ENCODE assay signal across 8 cellular contexts in the genomic region with DNA sequence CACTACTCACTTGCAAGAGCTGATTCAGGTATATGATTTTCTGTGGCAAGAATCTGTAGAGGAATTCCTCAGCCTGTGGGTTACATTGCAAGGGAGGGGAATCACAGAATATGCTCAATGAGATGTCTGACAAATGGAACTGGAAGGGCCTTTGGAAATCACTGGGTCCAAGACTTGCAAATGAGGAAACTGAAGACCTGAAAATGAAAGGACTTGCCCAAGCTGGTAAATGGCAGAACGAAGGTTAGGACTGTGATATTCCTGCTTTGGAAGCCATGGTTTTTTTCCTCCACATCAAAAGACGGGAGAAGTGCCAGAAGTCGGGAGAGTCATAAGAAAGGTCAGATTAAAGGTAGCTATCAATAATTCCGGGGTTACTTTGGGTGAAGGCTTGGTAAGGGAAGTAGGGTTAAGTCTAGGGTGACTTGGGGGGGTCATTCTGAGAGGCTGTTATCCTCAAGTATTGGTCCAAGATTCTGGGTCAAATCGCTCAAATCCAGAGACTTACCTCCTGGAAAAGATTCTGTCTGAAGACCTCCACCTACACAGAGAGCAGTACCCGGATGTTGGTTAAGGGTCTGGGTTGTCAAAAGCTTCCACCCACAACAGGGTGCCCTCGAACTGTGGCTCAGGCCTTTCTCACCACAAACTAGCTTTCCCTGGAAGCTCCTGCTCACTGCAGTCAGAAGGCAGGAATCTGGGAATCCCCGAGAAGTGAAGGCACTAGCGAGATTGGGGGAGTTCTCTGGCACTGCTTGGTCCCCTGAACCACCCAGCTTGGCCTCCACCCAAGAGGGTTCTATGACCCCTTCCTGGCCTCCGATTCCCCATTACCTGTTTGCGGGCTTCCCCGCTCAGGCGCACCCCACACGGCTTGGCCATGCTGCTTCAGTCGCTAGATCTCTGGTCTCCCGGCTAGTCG. TPM values are rescaled to one million over a fixed set of nuclear protein-coding genes. Genes with fewer than 3 reads are reported as not detected.
A peak's percentile ranks its signal among the peaks of the same experiment; 100 is the strongest.
DNase-seq lines count a peak whose midpoint lies in the region; ATAC-seq and TF ChIP-seq lines count a peak whose summit lies in the region.

A gene with protein sequence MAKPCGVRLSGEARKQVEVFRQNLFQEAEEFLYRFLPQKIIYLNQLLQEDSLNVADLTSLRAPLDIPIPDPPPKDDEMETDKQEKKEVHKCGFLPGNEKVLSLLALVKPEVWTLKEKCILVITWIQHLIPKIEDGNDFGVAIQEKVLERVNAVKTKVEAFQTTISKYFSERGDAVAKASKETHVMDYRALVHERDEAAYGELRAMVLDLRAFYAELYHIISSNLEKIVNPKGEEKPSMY (minus strand): TSS at position 911 of the 922 bp plus-strand sequence. CDS start 29 bp downstream, at position 882.

- peak within 1 kb of the TSS; percentile 100 for H3K4me3 Mint-ChIP-seq in activated T-helper 2 cell treated with anti-CD3 and anti-CD28 coated beads, Interferon-gamma antibody, Interleukin-2, Interleukin-4, amounts not matched to agents 10 μg/mL and 5 μg/mL and 100 μg/mL, durations not matched to agents 14 hours and 24 hours and 36 hours (ENCODE audit: low read depth)

- DNase-seq in BJ (ENCODE audit: low read depth), result no peak
- DNase-seq in HL-60 (ENCODE audit: low read depth in 1 of 2, low spot score in 1 of 2), result peak in 1 of 2 experiments; percentile 33
- no peak for DNase-seq in activated T-helper 2 cell treated with anti-CD3 and anti-CD28 coated beads, Interferon-gamma antibody, Interleukin-2, Interleukin-4, amounts not matched to agents 10 μg/mL and 5 μg/mL and 100 μg/mL, durations not matched to agents 14 hours and 24 hours and 36 hours (ENCODE audit: low spot score)
- no peak for DNase-seq in left cardiac atrium
- DNase-seq in NCI-H1436 treated with DMSO at 0.1 percent for 48 hours (lab: John Stamatoyannopoulos, UW), result no peak
- DNase-seq in stimulated activated naive CD4-positive, alpha-beta T cell treated with Interleukin-2 at 50 U/mL for 16 hours (lab: John Stamatoyannopoulos, UW), result no peak

- peak within 1 kb of the TSS; percentile 59 for H3K4me3 ChIP-seq in BJ (ENCODE audit: low read depth, low read length)
- peak within 1 kb of the TSS; percentile 96 for H3K4me3 ChIP-seq in HL-60 (replicated peaks; ENCODE audit: insufficient read depth, low read length)
- peak within 1 kb of the TSS; percentile 92 for H3K4me3 ChIP-seq in rectal smooth muscle tissue (ENCODE audit: low read length)

- H3K9ac ChIP-seq in rectal smooth muscle tissue (ENCODE audit: low read length), result peak within 1 kb of the TSS; percentile 66

- POLR2A ChIA-PET in BJ (lab: Charles Lee), result interaction anchor here (0.6 to 1.9 kb wide), 5 partner anchors 10 to 31 kb away, joined by 3 to 7 read pairs (median 5); partner anchors contain the start of genes DCAF11, IRF9, NRL and PSME1

- TF ChIP-seq CTCF in BJ (IDR thresholded peaks at IDR 0.05; ENCODE audit: insufficient read depth, low read depth, low read length) (no peak), HL-60 (IDR thresholded peaks at IDR 0.05; ENCODE audit: insufficient read depth, low read length) (no peak)

- intact Hi-C loops in activated T-helper 2 cell treated with anti-CD3 and anti-CD28 coated beads, Interferon-gamma antibody, Interleukin-2, Interleukin-4, amounts not matched to agents 10 μg/mL and 5 μg/mL and 100 μg/mL, durations not matched to agents 14 hours and 24 hours and 36 hours (cut with micrococcal nuclease), result loop anchor here (1.0 to 2.0 kb wide), 2 partner anchors 43 to 86 kb away; partner anchors contain the start of genes GMPR2, IPO4 and NEDD8
- intact Hi-C loops in left cardiac atrium (cut with DNase I), result loop anchor here in 1 of 2 donors (5.0 kb wide), 1 partner anchor 34 kb away; the partner anchor contains the start of genes DCAF11 and NRL

- H3K36me3 ChIP-seq in BJ (ENCODE audit: control insufficient read depth, insufficient read depth, low read length) (peaks cover 18% of the 10 kb centered on the region), rectal smooth muscle tissue (ENCODE audit: control insufficient read depth, insufficient read depth, low read length) (peaks cover 8% of the 10 kb centered on the region)

- peaks cover 20% of the 10 kb centered on the region for H3K4me1 ChIP-seq in rectal smooth muscle tissue (ENCODE audit: control insufficient read depth, insufficient read depth, low read length)

- H3K36me3 Mint-ChIP-seq in activated T-helper 2 cell treated with anti-CD3 and anti-CD28 coated beads, Interferon-gamma antibody, Interleukin-2, Interleukin-4, amounts not matched to agents 10 μg/mL and 5 μg/mL and 100 μg/mL, durations not matched to agents 14 hours and 24 hours and 36 hours (ENCODE audit: low read depth), result peaks cover 74% of the 10 kb centered on the region

- H3K4me1 Mint-ChIP-seq in activated T-helper 2 cell treated with anti-CD3 and anti-CD28 coated beads, Interferon-gamma antibody, Interleukin-2, Interleukin-4, amounts not matched to agents 10 μg/mL and 5 μg/mL and 100 μg/mL, durations not matched to agents 14 hours and 24 hours and 36 hours (ENCODE audit: low read depth), result peaks cover 47% of the 10 kb centered on the region

- H3K9me3 Mint-ChIP-seq in activated T-helper 2 cell treated with anti-CD3 and anti-CD28 coated beads, Interferon-gamma antibody, Interleukin-2, Interleukin-4, amounts not matched to agents 10 μg/mL and 5 μg/mL and 100 μg/mL, durations not matched to agents 14 hours and 24 hours and 36 hours, result no peaks in the 10 kb centered on the region

- CTCF ChIA-PET in BJ (lab: Yijun Ruan, JAX), result interaction anchor here (1.1 to 3.8 kb wide), 8 partner anchors 15 to 163 kb away, joined by 3 to 39 read pairs (median 3); partner anchors contain the start of genes CARMIL3, CHMP4A, IRF9 and TINF2

- ATAC-seq in left cardiac atrium (no peak), GM21360 (IDR thresholded peaks at IDR 0.05; ENCODE audit: unreplicated experiment) (no peak)

- peak within 1 kb of the TSS; percentile 100 for H3K27ac Mint-ChIP-seq in activated T-helper 2 cell treated with anti-CD3 and anti-CD28 coated beads, Interferon-gamma antibody, Interleukin-2, Interleukin-4, amounts not matched to agents 10 μg/mL and 5 μg/mL and 100 μg/mL, durations not matched to agents 14 hours and 24 hours and 36 hours

- H3K27me3 ChIP-seq in BJ (ENCODE audit: control insufficient read depth, insufficient read depth, low read length) (no peaks in the 10 kb centered on the region), HL-60 (ENCODE audit: insufficient read depth, poor library complexity, severe bottlenecking) (no peaks in the 10 kb centered on the region), rectal smooth muscle tissue (ENCODE audit: control insufficient read depth, insufficient read depth, low read length) (no peaks in the 10 kb centered on the region)

- no peaks in the 10 kb centered on the region for H3K27me3 Mint-ChIP-seq in activated T-helper 2 cell treated with anti-CD3 and anti-CD28 coated beads, Interferon-gamma antibody, Interleukin-2, Interleukin-4, amounts not matched to agents 10 μg/mL and 5 μg/mL and 100 μg/mL, durations not matched to agents 14 hours and 24 hours and 36 hours (ENCODE audit: low read depth)

- H3K27ac ChIP-seq in HL-60 (replicated peaks), result peak within 1 kb of the TSS; percentile 72
- H3K27ac ChIP-seq in rectal smooth muscle tissue (ENCODE audit: low read depth, low read length), result peak within 1 kb of the TSS; percentile 92

RNA-seq across cellular contexts. Expression of the gene that starts here (rescaled TPM):
- 165 and 178 TPM in 2 replicates for polyA plus RNA-seq in BJ (2011; rRNA removed)
- polyA minus RNA-seq in BJ (2011; rRNA and poly(A)+ RNA removed), result 22.4 and 39.0 TPM in 2 replicates
- total RNA-seq in activated T-helper 2 cell treated with anti-CD3 and anti-CD28 coated beads, Interferon-gamma antibody, Interleukin-2, Interleukin-4, amounts not matched to agents 10 μg/mL and 5 μg/mL and 100 μg/mL, durations not matched to agents 14 hours and 24 hours and 36 hours, result 567 TPM in 2 replicates
- 10 to 100 TPM; 65.5 to 84.2 TPM for total RNA-seq in left cardiac atrium
